25 cellular contexts compared by ENCODE assay signal in the genomic region with DNA sequence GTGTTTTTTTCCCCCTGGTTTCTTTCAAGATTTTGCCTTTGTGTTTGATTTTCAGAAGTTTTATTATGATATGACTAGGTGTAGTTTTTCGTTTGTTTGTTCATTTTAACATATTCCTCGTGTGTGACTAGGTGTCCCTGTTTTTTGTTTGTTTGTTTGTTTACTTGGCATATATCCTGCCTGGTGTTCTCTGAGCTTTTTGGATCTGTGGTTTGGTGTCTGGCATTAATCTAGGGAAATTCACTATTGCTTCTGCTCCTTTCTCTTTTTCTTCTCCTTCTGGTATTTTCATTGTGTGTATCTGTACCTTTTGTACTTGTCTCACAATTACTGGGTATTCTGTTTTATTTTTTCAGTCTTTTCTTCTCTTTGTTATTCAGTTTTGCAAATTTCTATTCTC. TPM values are rescaled to one million over a fixed set of nuclear protein-coding genes. Genes with fewer than 3 reads are reported as not detected.
DNase-seq lines count a peak whose midpoint lies in the region; ATAC-seq and TF ChIP-seq lines count a peak whose summit lies in the region.
"Had no signal": no experiment of that assay in that cellular context is flagged by ENCODE, and none has a peak within 500 bp of the region (broad histone marks: within the 10 kb centered on the region; RNA-seq: fewer than 3 reads in every experiment).

No MANE protein-coding gene starts in this region.

- H2AFZ ChIP-seq in Loucy (ENCODE audit: low read length), result no peak overlapping the region
- H2AFZ ChIP-seq: hepatocyte had no signal

- peaks cover 45 to 53% of the 10 kb centered on the region in 2 donors for H3K4me1 Mint-ChIP-seq in natural killer cell treated with Interleukin-12 subunit alpha and Interleukin-12 subunit beta and Interleukin-15 and Interleukin-18, amount 100 ng/mL, for 72 hours (ENCODE audit: low read depth in 2 of 2)
- H3K4me1 Mint-ChIP-seq in natural killer cell, result peaks cover 20 to 28% of the 10 kb centered on the region in 2 donors
- peaks cover 49% of the 10 kb centered on the region for H3K4me1 Mint-ChIP-seq in activated T-helper 17 cell treated with anti-CD3 and anti-CD28 coated beads, Interleukin-2, amount 50 U/mL, for 72 hours

- no peaks in the 10 kb centered on the region for H3K79me2 ChIP-seq in Loucy (ENCODE audit: insufficient read depth, low read length)
- H3K79me2 ChIP-seq: hepatocyte had no signal

- no peaks in the 10 kb centered on the region for H3K9me2 ChIP-seq in Loucy (replicated peaks; ENCODE audit: low read depth, low read length)

- H4K20me1 ChIP-seq in Loucy (ENCODE audit: insufficient read depth, low read length, poor library complexity, severe bottlenecking), result no peaks in the 10 kb centered on the region

- no peak for DNase-seq in natural killer cell treated with Interleukin-12 subunit alpha and Interleukin-12 subunit beta and Interleukin-15 and Interleukin-18, amount 100 ng/mL, for 72 hours (ENCODE audit: low spot score)
- no peak for DNase-seq in natural killer cell
- no peak for DNase-seq in hypothalamus (lab: John Stamatoyannopoulos, UW)
- DNase-seq in NAMALWA (ENCODE audit: low spot score), result no peak
- no peak for DNase-seq in H4 (ENCODE audit: low spot score)
- DNase-seq: activated CD4-positive, CD25-positive, alpha-beta regulatory T cell treated with anti-CD3 and anti-CD28 coated beads, Interleukin-2, amount 50 U/mL, for 72 hours; activated CD8-positive, alpha-beta memory T cell treated with anti-CD3 and anti-CD28 coated beads, Interleukin-2, amount 50 U/mL, for 4 hours; CD4-positive, CD25-positive, alpha-beta regulatory T cell; esophagus squamous epithelium; NCI-H1092; NCI-H2029; NCI-H345; NCI-H748 treated with DMSO at 0.1 percent for 48 hours; ovary; stimulated activated CD4-positive, alpha-beta T cell treated with anti-CD3 and anti-CD28 coated beads, Interleukin-4, amount 100 ng/mL, for 24 hours; stimulated activated naive CD4-positive, alpha-beta T cell treated with Interleukin-2 at 50 U/mL for 16 hours; thyroid gland had no signal

- peaks cover 0 to 5% of the 10 kb centered on the region in 2 donors for H3K27me3 Mint-ChIP-seq in natural killer cell treated with Interleukin-12 subunit alpha and Interleukin-12 subunit beta and Interleukin-15 and Interleukin-18, amount 100 ng/mL, for 72 hours
- H3K27me3 Mint-ChIP-seq in natural killer cell (ENCODE audit: low read depth in 2 of 2), result peaks cover 10 to 21% of the 10 kb centered on the region in 2 donors
- no peaks in the 10 kb centered on the region for H3K27me3 Mint-ChIP-seq in activated T-helper 17 cell treated with anti-CD3 and anti-CD28 coated beads, Interleukin-2, amount 50 U/mL, for 72 hours

- H3K9me3 Mint-ChIP-seq in natural killer cell treated with Interleukin-12 subunit alpha and Interleukin-12 subunit beta and Interleukin-15 and Interleukin-18, amount 100 ng/mL, for 72 hours, result peaks cover 2% of the 10 kb centered on the region
- H3K9me3 Mint-ChIP-seq in natural killer cell, result no peaks in the 10 kb centered on the region
- no peaks in the 10 kb centered on the region for H3K9me3 Mint-ChIP-seq in activated T-helper 17 cell treated with anti-CD3 and anti-CD28 coated beads, Interleukin-2, amount 50 U/mL, for 72 hours

- TF ChIP-seq CTCF in natural killer cell (IDR thresholded peaks at IDR 0.05) (no peak), Loucy (conservative IDR thresholded peaks at IDR 0.05; ENCODE audit: low read length) (no peak)

- H3K4me1 ChIP-seq in Loucy (ENCODE audit: insufficient read depth, low read length, poor library complexity, severe bottlenecking), result peaks cover 40% of the 10 kb centered on the region
- H3K4me1 ChIP-seq: HAP-1, right atrium auricular region, thyroid gland had no signal

- H3K4me2 ChIP-seq in Loucy (ENCODE audit: low read depth, low read length, poor library complexity, severe bottlenecking), result peak overlapping the region; percentile 66
- H3K4me2 ChIP-seq: hepatocyte had no signal

- no peaks in the 10 kb centered on the region for H3K36me3 ChIP-seq in Loucy (ENCODE audit: insufficient read depth, low read length)
- H3K36me3 ChIP-seq: esophagus squamous epithelium, HAP-1, ovary, right atrium auricular region, thyroid gland had no signal

- H3K27ac Mint-ChIP-seq in natural killer cell treated with Interleukin-12 subunit alpha and Interleukin-12 subunit beta and Interleukin-15 and Interleukin-18, amount 100 ng/mL, for 72 hours, result peak overlapping the region; percentile 99 to 100
- H3K27ac Mint-ChIP-seq in natural killer cell, result no peak overlapping the region
- H3K27ac Mint-ChIP-seq in activated T-helper 17 cell treated with anti-CD3 and anti-CD28 coated beads, Interleukin-2, amount 50 U/mL, for 72 hours, result peak overlapping the region; percentile 21
- H3K27ac Mint-ChIP-seq: nephron had no signal

- H3K9ac ChIP-seq in Loucy (ENCODE audit: low read depth, low read length, poor library complexity, severe bottlenecking), result peak overlapping the region; percentile 61

- intact Hi-C loops in natural killer cell (cut with micrococcal nuclease), result no loop called here

- no peaks in the 10 kb centered on the region for H3K9me3 ChIP-seq in Loucy (ENCODE audit: insufficient read depth, low read depth, low read length)
- H3K9me3 ChIP-seq: esophagus squamous epithelium, ovary, right atrium auricular region, thyroid gland had no signal

- peaks cover 3% of the 10 kb centered on the region; the same call in 1 of the 2 replicates for H3F3A ChIP-seq in Loucy (ENCODE audit: low read depth)

- peaks cover 8% of the 10 kb centered on the region for H3K36me3 Mint-ChIP-seq in natural killer cell treated with Interleukin-12 subunit alpha and Interleukin-12 subunit beta and Interleukin-15 and Interleukin-18, amount 100 ng/mL, for 72 hours
- H3K36me3 Mint-ChIP-seq in natural killer cell, result no peaks in the 10 kb centered on the region
- no peaks in the 10 kb centered on the region for H3K36me3 Mint-ChIP-seq in activated T-helper 17 cell treated with anti-CD3 and anti-CD28 coated beads, Interleukin-2, amount 50 U/mL, for 72 hours (ENCODE audit: low read depth)

- no peaks in the 10 kb centered on the region for H3K27me3 ChIP-seq in Loucy (ENCODE audit: insufficient read depth, low read length, poor library complexity, severe bottlenecking)
- H3K27me3 ChIP-seq: esophagus squamous epithelium, hepatocyte, ovary, right atrium auricular region, thyroid gland had no signal

- no peak for ATAC-seq in natural killer cell treated with Interleukin-12 subunit alpha and Interleukin-12 subunit beta and Interleukin-15 and Interleukin-18, amount 100 ng/mL, for 72 hours
- no peak for ATAC-seq in natural killer cell
- ATAC-seq in activated T-helper 17 cell treated with anti-CD3 and anti-CD28 coated beads, Interleukin-2, amount 50 U/mL, for 72 hours (replicated peaks), result no peak
- ATAC-seq: left lobe of liver had no signal

- peak overlapping the region; percentile 68 for H3K4me3 Mint-ChIP-seq in natural killer cell treated with Interleukin-12 subunit alpha and Interleukin-12 subunit beta and Interleukin-15 and Interleukin-18, amount 100 ng/mL, for 72 hours
- H3K4me3 Mint-ChIP-seq in natural killer cell, result no peak overlapping the region
- peak overlapping the region; percentile 69 for H3K4me3 Mint-ChIP-seq in activated T-helper 17 cell treated with anti-CD3 and anti-CD28 coated beads, Interleukin-2, amount 50 U/mL, for 72 hours
- H3K4me3 Mint-ChIP-seq: nephron had no signal

- H3K4me3 ChIP-seq in Loucy (ENCODE audit: low read length, poor library complexity, severe bottlenecking), result peak overlapping the region; percentile 45
- H3K4me3 ChIP-seq: coronary artery, HAP-1, hepatocyte, ovary, right atrium auricular region, thyroid gland had no signal

RNA-seq across cellular contexts. Expression of gene ADAM19, which starts 16.2 kb away (rescaled TPM):
- 100 to 1,000 TPM; 358 to 384 TPM for total RNA-seq in natural killer cell treated with Interleukin-12 subunit alpha and Interleukin-12 subunit beta and Interleukin-15 and Interleukin-18, amount 100 ng/mL, for 72 hours
- 10 to 100 TPM in 1 of 3 donors, 1 to 10 TPM in 2; 1.2 to 28.0 (median 4.7) TPM for total RNA-seq in natural killer cell
- 100 to 1,000 TPM in 1 of 2 donors, 10 to 100 TPM in 1; 71.2 to 145 TPM for total RNA-seq in activated T-helper 17 cell treated with anti-CD3 and anti-CD28 coated beads, Interleukin-2, amount 50 U/mL, for 72 hours
- 4.9 and 5.6 TPM in 2 replicates for total RNA-seq in H4 (2014; rRNA removed; shearing (Covaris generic))

Comparison
In these comparisons a context has a peak if more than half of its experiments do, and no peak if none do; other contexts are left out.
1. H3K27ac Mint-ChIP-seq: peak in natural killer cell treated with Interleukin-12 subunit alpha and Interleukin-12 subunit beta and Interleukin-15 and Interleukin-18, amount 100 ng/mL, for 72 hours (2 of 2) and activated T-helper 17 cell treated with anti-CD3 and anti-CD28 coated beads, Interleukin-2, amount 50 U/mL, for 72 hours (single experiment); none in natural killer cell (0 of 2).